ENCODE assay signal across 14 cellular contexts in genomic region chr2:188601391-188601790, GRCh38.
"Had no signal": no experiment of that assay in that cellular context is flagged by ENCODE, and none has a peak within 500 bp of the region (broad histone marks: within the 10 kb centered on the region; RNA-seq: fewer than 3 reads in every experiment).

No MANE protein-coding gene starts in this region.

- H3K36me3 ChIP-seq: neutrophil had no signal

- FAIRE-seq: urothelium cell line had no signal

- H2AFZ ChIP-seq: hepatocyte had no signal

- H3K27ac ChIP-seq: hepatocyte, neutrophil had no signal

- H3K27me3 ChIP-seq: dorsolateral prefrontal cortex, hepatocyte, neutrophil had no signal

- H3K4me1 Mint-ChIP-seq: naive B cell; stimulated activated memory B cell treated with anti-CD40 and anti-IgM and Interleukin-4, amounts not matched to agents 10 μg/mL and 1 μg/mL and 100 μg/mL, for 72 hours had no signal

- H3K27ac Mint-ChIP-seq: naive B cell; stimulated activated memory B cell treated with anti-CD40 and anti-IgM and Interleukin-4, amounts not matched to agents 10 μg/mL and 1 μg/mL and 100 μg/mL, for 72 hours had no signal

- H3K9me3 Mint-ChIP-seq: stimulated activated memory B cell treated with anti-CD40 and anti-IgM and Interleukin-4, amounts not matched to agents 10 μg/mL and 1 μg/mL and 100 μg/mL, for 72 hours had no signal

- H3K4me2 ChIP-seq: hepatocyte had no signal

- H3K4me3 ChIP-seq: dorsolateral prefrontal cortex, hepatocyte had no signal

- H3K4me3 Mint-ChIP-seq: naive B cell; stimulated activated memory B cell treated with anti-CD40 and anti-IgM and Interleukin-4, amounts not matched to agents 10 μg/mL and 1 μg/mL and 100 μg/mL, for 72 hours had no signal

- H3K27me3 Mint-ChIP-seq: naive B cell; stimulated activated memory B cell treated with anti-CD40 and anti-IgM and Interleukin-4, amounts not matched to agents 10 μg/mL and 1 μg/mL and 100 μg/mL, for 72 hours had no signal

- H3K79me2 ChIP-seq: hepatocyte had no signal

- ATAC-seq: stimulated activated memory B cell treated with anti-CD40 and anti-IgM and Interleukin-4, amounts not matched to agents 10 μg/mL and 1 μg/mL and 100 μg/mL, for 72 hours had no signal

- H3K36me3 Mint-ChIP-seq: naive B cell; stimulated activated memory B cell treated with anti-CD40 and anti-IgM and Interleukin-4, amounts not matched to agents 10 μg/mL and 1 μg/mL and 100 μg/mL, for 72 hours had no signal

- DNase-seq: activated CD4-positive, alpha-beta T cell treated with anti-CD3 and anti-CD28 coated beads for 1 hour; activated CD4-positive, alpha-beta T cell treated with anti-CD3 and anti-CD28 coated beads, Interleukin-2, amount 50 U/mL, for 4 hours; activated naive CD4-positive, alpha-beta T cell treated with anti-CD3 and anti-CD28 coated beads, Interleukin-2, amount 50 U/mL, for 16 hours; activated T-cell treated with anti-CD3 and anti-CD28 coated beads, Interleukin-2, amount 50 U/mL, for 1 hour; dorsolateral prefrontal cortex; islet precursor cell; naive B cell; retina; stimulated activated CD4-positive, alpha-beta T cell treated with anti-CD3 and anti-CD28 coated beads, Interleukin-2, amount 100 ng/mL, for 48 hours; T-helper 9 cell had no signal

- H3K9me3 ChIP-seq: neutrophil had no signal
